13 cellular contexts compared by ENCODE assay signal in the genomic region with DNA sequence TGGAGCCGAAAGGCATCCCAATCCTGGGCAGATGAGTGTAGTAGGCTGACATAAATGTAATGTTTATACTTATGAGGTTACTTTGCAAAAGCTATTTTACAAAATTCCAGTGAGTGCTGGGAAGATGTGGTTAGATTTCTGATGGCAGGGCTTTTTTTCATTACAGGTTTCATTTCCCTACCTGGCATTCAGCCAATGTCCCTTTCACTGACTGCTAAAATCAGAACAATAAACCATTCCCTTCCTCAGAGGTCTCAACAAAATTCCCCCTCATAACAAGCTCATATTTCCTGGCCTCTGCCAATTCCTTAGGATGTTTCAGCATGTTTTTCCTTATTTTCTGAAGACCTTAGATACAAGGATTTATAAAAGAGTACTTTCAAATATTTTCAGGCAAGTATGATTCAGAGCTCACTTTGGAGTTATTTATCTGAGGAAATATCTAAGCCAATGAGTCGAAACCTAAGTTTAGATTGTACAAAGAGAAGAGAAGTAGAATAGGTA. TPM values are rescaled to one million over a fixed set of nuclear protein-coding genes. Genes with fewer than 3 reads are reported as not detected.
DNase-seq lines count a peak whose midpoint lies in the region; ATAC-seq, FAIRE-seq and TF ChIP-seq lines count a peak whose summit lies in the region.
"Had no signal": no experiment of that assay in that cellular context is flagged by ENCODE, and none has a peak within 500 bp of the region (broad histone marks: within the 10 kb centered on the region; RNA-seq: fewer than 3 reads in every experiment).

No MANE protein-coding gene starts in this region.

- peak overlapping the region; percentile 52 for H3K4ac ChIP-seq in mesendoderm (ENCODE audit: low read depth, low read length)

- no peak overlapping the region for H4K5ac ChIP-seq in mesendoderm (ENCODE audit: low read length)

- intact Hi-C loops in K562 (cut with micrococcal nuclease): no loop called here

- no peak overlapping the region for H2BK15ac ChIP-seq in mesendoderm (replicated peaks; ENCODE audit: low read depth)

- H3K4me3 ChIP-seq in K562 (no peak overlapping the region), mesendoderm (ENCODE audit: low read length) (no peak overlapping the region)
- H3K4me3 ChIP-seq in effector memory CD4-positive, alpha-beta T cell (ENCODE audit: insufficient read depth, low read depth, low read length, poor library complexity, severe bottlenecking): no peak overlapping the region
- H3K4me3 ChIP-seq: tibial nerve had no signal

- ATAC-seq in K562 (no peak), HG03354 (IDR thresholded peaks at IDR 0.05; ENCODE audit: poor library complexity, severe bottlenecking, unreplicated experiment) (no peak)

- peaks cover 0 to 6% of the 10 kb centered on the region in 2 experiments; a peak in 1 of 5 replicates for H3K4me1 ChIP-seq in K562 (replicated peaks in 1 of 2; ENCODE audit: control insufficient read depth in 2 of 2, insufficient read depth in 2 of 2, low read length in 2 of 2)
- H3K4me1 ChIP-seq in mesendoderm (ENCODE audit: control insufficient read depth, low read depth, low read length): no peaks in the 10 kb centered on the region
- H3K4me1 ChIP-seq in effector memory CD4-positive, alpha-beta T cell (ENCODE audit: control insufficient read depth, insufficient read depth, low read length, poor library complexity, severe bottlenecking): no peaks in the 10 kb centered on the region

- 55% methylated on average over 2 of the region's 2 CpGs for WGBS in K562 (ENCODE audit: insufficient coverage, low coverage, missing lambda C conversion rate)
- WGBS in mesendoderm (ENCODE audit: extremely low coverage, insufficient coverage, low lambda C conversion rate): no CpG with 5 or more reads among the region's 2 CpGs

- H2AFZ ChIP-seq in K562 (ENCODE audit: low read depth, low read length): no peak overlapping the region

- no peak overlapping the region for H3K56ac ChIP-seq in mesendoderm (ENCODE audit: low read length)

- in situ Hi-C loops in K562 (cut with MboI): no loop called here

- FAIRE-seq in K562 (lab: Jason Lieb, UNC): no peak
- FAIRE-seq: islet of Langerhans had no signal

- TF ChIP-seq EP300 in K562 (IDR thresholded peaks at IDR 0.05; ENCODE audit: low read length): no peak

- H2BK5ac ChIP-seq in mesendoderm (ENCODE audit: low read length): no peak overlapping the region

- no peaks in the 10 kb centered on the region for H3K9me1 ChIP-seq in K562 (ENCODE audit: control insufficient read depth, insufficient read depth, low read length)

- H3K79me2 ChIP-seq in K562 (ENCODE audit: control insufficient read depth, insufficient read depth, low read length) (no peaks in the 10 kb centered on the region), mesendoderm (ENCODE audit: control insufficient read depth, insufficient read depth, low read length) (no peaks in the 10 kb centered on the region)

- TF ChIP-seq POLR2A in K562 (conservative IDR thresholded peaks at IDR 0.05): no peak

- H3K4me2 ChIP-seq in K562 (ENCODE audit: insufficient read depth, low read length) (no peak overlapping the region), mesendoderm (ENCODE audit: low read length) (no peak overlapping the region)

- H3K9ac ChIP-seq in K562 (ENCODE audit: insufficient read depth in 1 of 2, low read depth in 2 of 2, low read length in 2 of 2): no peak overlapping the region
- no peak overlapping the region for H3K9ac ChIP-seq in mesendoderm (ENCODE audit: low read length)

- DNase-seq in Daoy (ENCODE audit: low read depth) (peak; percentile 73), MV-4-11 (lab: John Stamatoyannopoulos, UW) (peak; percentile 27), K562 (ENCODE audit: extremely low read depth in 1 of 4, low spot score in 3 of 4) (no peak), mesendoderm (no peak), NCI-H1436 (lab: John Stamatoyannopoulos, UW) (no peak)
- no peak for DNase-seq in activated CD4-positive, alpha-beta T cell treated with anti-CD3 and anti-CD28 coated beads, Interleukin-2, amount 50 U/mL, for 4 hours
- no peak for DNase-seq in effector memory CD4-positive, alpha-beta T cell
- DNase-seq: DMS79; effector CD4-positive, alpha-beta T cell; NCI-H1048 had no signal

- no peak overlapping the region for H3K18ac ChIP-seq in mesendoderm (ENCODE audit: low read length)

- no peaks in the 10 kb centered on the region for H3K79me1 ChIP-seq in mesendoderm (ENCODE audit: low read length)

- CTCF ChIA-PET in K562 (lab: Yijun Ruan, JAX; ENCODE audit: low intra/inter-chr PET ratio): no interaction called here

- POLR2A ChIA-PET in K562 (lab: Yijun Ruan, JAX): interaction anchor here (1.0 kb wide), 1 partner anchor 13 kb away, joined by 4 read pairs; no protein-coding TSS in a partner anchor

- H4K8ac ChIP-seq in mesendoderm (ENCODE audit: low read depth, low read length): no peak overlapping the region

- no peaks in the 10 kb centered on the region for H3K9me3 ChIP-seq in K562 (replicated peaks; ENCODE audit: control insufficient read depth, insufficient read depth, low read depth, low read length)
- no peaks in the 10 kb centered on the region for H3K9me3 ChIP-seq in effector memory CD4-positive, alpha-beta T cell (ENCODE audit: control insufficient read depth, low read length)
- H3K9me3 ChIP-seq: tibial nerve had no signal

- TF ChIP-seq CTCF in K562 (IDR thresholded peaks at IDR 0.05 in 2 of 3, conservative IDR thresholded peaks at IDR 0.05 in 1 of 3; ENCODE audit: insufficient read depth in 2 of 3, low read depth in 1 of 3, low read length in 3 of 3): no peak

- H2AK5ac ChIP-seq in mesendoderm (ENCODE audit: low read length): no peak overlapping the region

- no peak overlapping the region for H3K27ac ChIP-seq in K562 (ENCODE audit: extremely low read depth, low read depth, low read length)
- no peak overlapping the region for H3K27ac ChIP-seq in mesendoderm (ENCODE audit: low read depth, low read length)
- no peak overlapping the region for H3K27ac ChIP-seq in effector memory CD4-positive, alpha-beta T cell (ENCODE audit: insufficient read depth, low read length, poor library complexity, severe bottlenecking)
- H3K27ac ChIP-seq: tibial nerve had no signal

- H3K27me3 ChIP-seq in K562 (ENCODE audit: control insufficient read depth in 2 of 2, insufficient read depth in 2 of 2, low read length in 2 of 2) (no peaks in the 10 kb centered on the region), mesendoderm (ENCODE audit: insufficient read depth, low read length, poor library complexity) (no peaks in the 10 kb centered on the region)
- no peaks in the 10 kb centered on the region for H3K27me3 ChIP-seq in effector memory CD4-positive, alpha-beta T cell (replicated peaks; ENCODE audit: control insufficient read depth, insufficient read depth, low read length, poor library complexity, severe bottlenecking)
- H3K27me3 ChIP-seq: tibial nerve had no signal

- H3K36me3 ChIP-seq in K562 (ENCODE audit: control insufficient read depth, insufficient read depth, low read length) (no peaks in the 10 kb centered on the region), mesendoderm (ENCODE audit: control insufficient read depth, insufficient read depth, low read length) (no peaks in the 10 kb centered on the region)
- H3K36me3 ChIP-seq in effector memory CD4-positive, alpha-beta T cell (ENCODE audit: control insufficient read depth, insufficient read depth, low read length): no peaks in the 10 kb centered on the region
- H3K36me3 ChIP-seq: tibial nerve had no signal

- H4K20me1 ChIP-seq in K562 (replicated peaks; ENCODE audit: control insufficient read depth, insufficient read depth, low read length): no peaks in the 10 kb centered on the region

- H3K23ac ChIP-seq in mesendoderm (ENCODE audit: low read length): no peak overlapping the region

- H2BK120ac ChIP-seq in mesendoderm (ENCODE audit: low read depth, low read length): no peak overlapping the region

- no peak for TF ChIP-seq RAD21 in K562 (CRISPR knock-in tag; conservative IDR thresholded peaks at IDR 0.05 in 1 of 2, IDR thresholded peaks at IDR 0.05 in 1 of 2)

- BruUV-seq in K562 (replicated peaks; lab: Mats Ljungman, UMichigan): no TSS peak

TF ChIP-seq in K562, 482 proteins besides CTCF, POLR2A, EP300 and RAD21:
- TF ChIP-seq, protein P1, sequence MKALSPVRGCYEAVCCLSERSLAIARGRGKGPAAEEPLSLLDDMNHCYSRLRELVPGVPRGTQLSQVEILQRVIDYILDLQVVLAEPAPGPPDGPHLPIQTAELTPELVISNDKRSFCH (CRISPR knock-in tag; IDR thresholded peaks at IDR 0.05): no peak
- TF ChIP-seq, protein P1 (tag; IDR thresholded peaks at IDR 0.05): no peak
- TF ChIP-seq NFIC (IDR thresholded peaks at IDR 0.05): peak; percentile 66

RNA-seq across cellular contexts. Expression of gene CCDC80, which starts 40.9 kb away (rescaled TPM):
- 60.9 and 77.8 TPM in 2 replicates for total RNA-seq in Daoy (2014; rRNA removed; shearing (Covaris generic))
- total RNA-seq in K562 (2011; cell fraction: chromatin; rRNA removed; ENCODE audit: low replicate concordance): 0.56 TPM in 1 of 2 replicates, not detected in the other
- total RNA-seq in K562 (2011; cell fraction: nucleolus; rRNA removed): 0.39 TPM in 1 of 2 replicates, not detected in the other
- total RNA-seq in K562 (2011; cell fraction: nucleoplasm; rRNA removed): 0.44 and 0.69 TPM in 2 replicates
- total RNA-seq in K562 (2014; rRNA removed) (0.59 and 0.61 TPM in 2 replicates), K562 (2014; rRNA removed; fragmentation: Illumina TruSeq; extraction: Trizol) (0.69 and 1.5 TPM in 2 replicates), K562 (2015; rRNA removed; fragmentation: Illumina TruSeq; extraction: Trizol) (1.5 and 1.6 TPM in 2 replicates), K562 (2021) (1.4 and 2.2 TPM in 2 replicates)
- polyA plus RNA-seq in K562 (2011; rRNA removed) (0.12 and 0.17 TPM in 2 replicates), K562 (2014; fragmentation: Illumina TruSeq; extraction: Trizol) (0.40 and 1.4 TPM in 2 replicates), K562 (2014; fragmentation: Nextera tagmentation; extraction: Ambion mirVana) (1 to 10 TPM in 1 of 2 experiments, under 1 TPM in 1; 0.73 to 2.0 TPM), K562 (2014; rRNA removed) (0.19 and 1.1 TPM in 2 replicates)
- 0.10 TPM in 1 of 2 replicates, not detected in the other for polyA plus RNA-seq in K562 (2011; cell fraction: cytosol; rRNA removed)
- 0.20 and 0.48 TPM in 2 replicates for polyA plus RNA-seq in K562 (2011; cell fraction: nucleus; rRNA removed)
- 2.2 and 5.9 TPM in 2 replicates for polyA plus RNA-seq in K562 (2012)
- polyA minus RNA-seq in K562 (2011; rRNA and poly(A)+ RNA removed): 0.25 TPM in 1 of 2 replicates, not detected in the other
- polyA minus RNA-seq in K562 (2011; cell fraction: cytosol; rRNA and poly(A)+ RNA removed): not detected in 2 replicates
- polyA minus RNA-seq in K562 (2011; cell fraction: nucleus; rRNA and poly(A)+ RNA removed): 0.13 and 0.22 TPM in 2 replicates
- 4.3 TPM for polyA plus RNA-seq in mesendoderm (2013, experiment 1 of 2)
- polyA plus RNA-seq in mesendoderm (2013, experiment 2 of 2): 5.2 TPM

Comparison
In these comparisons a context has a peak if more than half of its experiments do, and no peak if none do; other contexts are left out.
1. DNase-seq: peak in Daoy (single experiment) and MV-4-11 (single experiment); none in K562 (0 of 4), mesendoderm (single experiment), NCI-H1436 (single experiment), activated CD4-positive, alpha-beta T cell treated with anti-CD3 and anti-CD28 coated beads, Interleukin-2, amount 50 U/mL, for 4 hours (0 of 2) and effector memory CD4-positive, alpha-beta T cell (0 of 3).
2. RNA of gene CCDC80, which starts 40.9 kb away (total RNA-seq): 60.9 to 77.8 TPM in Daoy; 0.39 to 2.2 TPM in K562; every median in the first group is over 10 times any median in the second.